Comparison of ENCODE assay signal across 14 cellular contexts in genomic region chr3:177832862-177833261, GRCh38.
DNase-seq lines count a peak whose midpoint lies in the region; ATAC-seq lines count a peak whose summit lies in the region.
"Had no signal": no experiment of that assay in that cellular context is flagged by ENCODE, and none has a peak within 500 bp of the region (broad histone marks: within the 10 kb centered on the region; RNA-seq: fewer than 3 reads in every experiment).

No MANE protein-coding gene starts in this region.

- H3K9me3 ChIP-seq in SJCRH30 (replicated peaks): no peaks in the 10 kb centered on the region
- H3K9me3 ChIP-seq: tibial nerve had no signal

- no peaks in the 10 kb centered on the region for H3K4me1 ChIP-seq in SJCRH30

- no peak overlapping the region for H3K4me3 ChIP-seq in SJCRH30
- H3K4me3 ChIP-seq: tibial nerve had no signal

- no peaks in the 10 kb centered on the region for H3K36me3 ChIP-seq in SJCRH30
- H3K36me3 ChIP-seq: tibial nerve had no signal

- no peak for ATAC-seq in GM19467 (IDR thresholded peaks at IDR 0.05; ENCODE audit: unreplicated experiment)
- ATAC-seq: activated CD8-positive, alpha-beta T cell treated with anti-CD3 and anti-CD28 coated beads for 36 hours; HepG2 had no signal

- H3K27me3 ChIP-seq in SJCRH30: no peaks in the 10 kb centered on the region
- H3K27me3 ChIP-seq: tibial nerve had no signal

- H3K27ac ChIP-seq in caudate nucleus (ENCODE audit: low read depth, low read length) (peak overlapping the region; percentile 80), SJCRH30 (no peak overlapping the region)
- H3K27ac ChIP-seq: RWPE1 had no signal

- DNase-seq in NCI-H1417 (lab: John Stamatoyannopoulos, UW) (peak in 2 of 3 experiments; percentile 79 to 96), NCI-H446 (lab: John Stamatoyannopoulos, UW) (peak; percentile 63 to 71), caudate nucleus (lab: John Stamatoyannopoulos, UW) (peak in 4 of 61 donors; percentile 26 to 75 (median 50)), middle frontal gyrus (ENCODE audit: extremely low spot score, low spot score) (peak; percentile 40), SJCRH30 (no peak), activated T-cell treated with anti-CD3 and anti-CD28 coated beads for 4 hours (no peak)
- DNase-seq: activated CD8-positive, alpha-beta T cell treated with anti-CD3 and anti-CD28 coated beads for 36 hours; activated effector memory CD4-positive, alpha-beta T cell treated with Interleukin-2 at 50 U/mL for 16 hours; stimulated activated CD4-positive, alpha-beta T cell treated with anti-CD3 and anti-CD28 coated beads, Interleukin-12 subunit alpha, Interleukin-12 subunit beta, amount 100 ng/mL, for 4 hours; T1000 had no signal

Comparison
In these comparisons a context has a peak if more than half of its experiments do, and no peak if none do; other contexts are left out.
1. DNase-seq: peak in NCI-H1417 (2 of 3), NCI-H446 (2 of 2) and middle frontal gyrus (single experiment); none in SJCRH30 (0 of 2) and activated T-cell treated with anti-CD3 and anti-CD28 coated beads for 4 hours (single experiment).